8 cellular contexts compared by ENCODE assay signal in the genomic region with DNA sequence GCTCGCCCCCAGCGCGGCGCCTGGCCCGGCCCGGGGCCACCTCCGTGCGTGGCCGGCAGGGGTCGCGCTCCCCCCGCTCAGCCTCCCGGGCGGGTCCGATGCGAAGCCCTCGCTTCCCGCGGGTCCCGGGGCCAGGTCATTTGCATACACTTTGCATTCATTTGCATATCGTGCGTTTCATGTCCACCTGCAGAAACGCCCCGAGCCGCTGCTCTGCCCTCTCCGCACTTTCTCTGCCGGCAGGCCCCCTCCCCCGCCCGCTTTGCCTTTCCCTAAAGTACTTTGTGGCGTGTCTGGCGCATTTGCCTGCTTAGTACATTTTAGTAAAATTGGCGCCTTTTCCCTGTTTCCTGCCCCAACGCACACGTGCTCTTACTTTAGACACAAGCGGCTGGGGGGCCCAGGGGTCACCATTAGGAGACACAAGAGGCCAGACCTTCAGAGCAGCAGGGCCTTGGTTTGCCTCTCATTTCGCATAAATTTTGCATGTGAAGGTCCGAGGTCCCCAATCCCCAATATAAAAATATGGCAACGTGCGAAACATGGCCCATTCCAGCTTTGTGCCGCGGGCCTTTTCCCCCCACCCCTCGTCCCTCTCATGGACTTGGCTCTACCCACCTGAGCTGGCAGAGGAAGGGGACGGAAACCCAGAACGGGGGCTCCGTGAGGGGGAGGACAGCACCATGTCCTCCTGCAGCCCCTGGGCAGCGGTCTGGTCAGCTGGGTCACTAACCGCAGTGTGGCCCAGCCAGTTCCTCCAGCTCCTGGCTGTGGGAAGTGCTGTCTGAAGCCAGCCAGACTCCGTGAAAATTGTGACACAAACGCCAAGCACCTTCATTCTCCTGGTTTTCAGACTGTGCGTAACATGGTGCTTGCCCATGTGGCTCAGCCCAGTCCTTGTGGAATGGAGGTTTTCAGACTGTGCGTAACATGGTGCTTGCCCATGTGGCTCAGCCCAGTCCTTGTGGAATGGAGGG. TPM values are rescaled to one million over a fixed set of nuclear protein-coding genes. Genes with fewer than 3 reads are reported as not detected.
DNase-seq lines count a peak whose midpoint lies in the region; ATAC-seq and TF ChIP-seq lines count a peak whose summit lies in the region.

No MANE protein-coding gene starts in this region.

- no peak overlapping the region for H3K9ac ChIP-seq in iPS-15b (ENCODE audit: low read depth, low read length)

- H3K36me3 ChIP-seq in iPS-15b (ENCODE audit: control insufficient read depth, insufficient read depth, low read length): no peaks in the 10 kb centered on the region

- DNase-seq in GDM1 (lab: John Stamatoyannopoulos, UW) (peak; percentile 66), HFF-Myc (ENCODE audit: extremely low read depth, low read depth) (no peak), HuH-7 (ENCODE audit: low spot score) (no peak), DMS79 treated with DMSO at 0.1 percent for 48 hours (lab: John Stamatoyannopoulos, UW) (no peak)
- DNase-seq in activated naive CD8-positive, alpha-beta T cell treated with anti-CD3 and anti-CD28 coated beads, Interleukin-2, amount 10 ng/mL, durations not matched to agents 7 days and 5 days: peak; percentile 72
- peak; percentile 56 for DNase-seq in stimulated activated CD4-positive, alpha-beta T cell treated with anti-CD3 and anti-CD28 coated beads, Interleukin-4, amount 100 ng/mL, for 24 hours

- no peaks in the 10 kb centered on the region for H3K9me3 ChIP-seq in iPS-15b (ENCODE audit: control insufficient read depth, insufficient read depth, low read length)

- peaks cover 12% of the 10 kb centered on the region for H3K27me3 ChIP-seq in iPS-15b (ENCODE audit: control insufficient read depth, insufficient read depth, low read length)

- H3K36me3 Mint-ChIP-seq in activated naive CD8-positive, alpha-beta T cell treated with anti-CD3 and anti-CD28 coated beads, Interleukin-2, amount 10 ng/mL, durations not matched to agents 7 days and 5 days: no peaks in the 10 kb centered on the region

- ATAC-seq in SK-N-SH treated with all-trans-retinoic acid at 6 μM for 48 hours: peak; percentile 64
- peak; percentile 43 for ATAC-seq in activated naive CD8-positive, alpha-beta T cell treated with anti-CD3 and anti-CD28 coated beads, Interleukin-2, amount 10 ng/mL, durations not matched to agents 7 days and 5 days (ENCODE audit: low read depth)

- no peaks in the 10 kb centered on the region for H3K9me3 Mint-ChIP-seq in activated naive CD8-positive, alpha-beta T cell treated with anti-CD3 and anti-CD28 coated beads, Interleukin-2, amount 10 ng/mL, durations not matched to agents 7 days and 5 days

- no peak overlapping the region for H3K4me3 Mint-ChIP-seq in activated naive CD8-positive, alpha-beta T cell treated with anti-CD3 and anti-CD28 coated beads, Interleukin-2, amount 10 ng/mL, durations not matched to agents 7 days and 5 days

- H3K27me3 Mint-ChIP-seq in activated naive CD8-positive, alpha-beta T cell treated with anti-CD3 and anti-CD28 coated beads, Interleukin-2, amount 10 ng/mL, durations not matched to agents 7 days and 5 days: peaks cover 45% of the 10 kb centered on the region

- no peak overlapping the region for H3K4me3 ChIP-seq in HFF-Myc (replicated peaks; ENCODE audit: low read depth, low read length)
- peak overlapping the region; percentile 39 for H3K4me3 ChIP-seq in iPS-15b (ENCODE audit: low read depth, low read length)

- no peak overlapping the region for H3K27ac Mint-ChIP-seq in activated naive CD8-positive, alpha-beta T cell treated with anti-CD3 and anti-CD28 coated beads, Interleukin-2, amount 10 ng/mL, durations not matched to agents 7 days and 5 days

- peaks cover 5% of the 10 kb centered on the region for H3K4me1 Mint-ChIP-seq in activated naive CD8-positive, alpha-beta T cell treated with anti-CD3 and anti-CD28 coated beads, Interleukin-2, amount 10 ng/mL, durations not matched to agents 7 days and 5 days

- peak; percentile 51 for TF ChIP-seq CTCF in HFF-Myc (IDR thresholded peaks at IDR 0.05; ENCODE audit: low read depth, low read length, missing control alignments)

- POLR2A ChIA-PET in activated naive CD8-positive, alpha-beta T cell treated with anti-CD3 and anti-CD28 coated beads, Interleukin-2, amount 10 ng/mL, durations not matched to agents 7 days and 5 days (lab: Charles Lee): interaction anchor here (1.1 kb wide), 1 partner anchor 30 kb away, joined by 3 read pairs; no protein-coding TSS in a partner anchor

- no peaks in the 10 kb centered on the region for H3K4me1 ChIP-seq in iPS-15b (ENCODE audit: control insufficient read depth, insufficient read depth, low read length)

TF ChIP-seq in SK-N-SH treated with all-trans-retinoic acid at 6 μM for 48 hours, 23 proteins besides CTCF, POLR2A, EP300 and RAD21:
- TF ChIP-seq ZNF565 (CRISPR knock-in tag; conservative IDR thresholded peaks at IDR 0.05; ENCODE audit: low read depth): no peak

RNA-seq across cellular contexts. Expression of a gene that starts 34.8 kb away (rescaled TPM):
- under 1 TPM; 0.08 to 0.26 TPM for total RNA-seq in activated naive CD8-positive, alpha-beta T cell treated with anti-CD3 and anti-CD28 coated beads, Interleukin-2, amount 10 ng/mL, durations not matched to agents 7 days and 5 days

Comparison
In these comparisons a context has a peak if more than half of its experiments do, and no peak if none do; other contexts are left out.
1. DNase-seq: peak in GDM1 (single experiment), activated naive CD8-positive, alpha-beta T cell treated with anti-CD3 and anti-CD28 coated beads, Interleukin-2, amount 10 ng/mL, durations not matched to agents 7 days and 5 days (single experiment) and stimulated activated CD4-positive, alpha-beta T cell treated with anti-CD3 and anti-CD28 coated beads, Interleukin-4, amount 100 ng/mL, for 24 hours (single experiment); none in HFF-Myc (single experiment), HuH-7 (single experiment) and DMS79 treated with DMSO at 0.1 percent for 48 hours (single experiment).